In the genomic region with DNA sequence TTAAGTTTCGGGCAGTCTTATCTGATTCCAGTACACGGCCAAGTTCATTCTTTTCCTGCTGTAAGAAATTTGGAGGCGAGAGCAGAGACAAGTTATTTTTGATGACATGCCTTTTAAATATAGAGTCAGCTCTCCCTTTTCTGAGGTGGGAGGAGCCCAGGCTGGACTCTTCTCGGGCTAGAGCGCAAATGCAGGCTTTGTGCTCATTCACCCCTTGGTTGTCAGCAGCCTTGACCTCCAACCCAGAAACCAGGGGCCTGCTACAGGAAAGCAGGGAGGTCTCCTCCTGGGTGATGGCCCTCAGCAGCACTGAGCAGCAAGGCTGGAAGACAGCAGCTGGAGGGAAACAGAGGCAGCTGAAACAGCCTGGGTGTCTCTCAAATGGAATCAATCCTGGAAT, we compare ENCODE assay signal across 20 cellular contexts. TPM values are rescaled to one million over a fixed set of nuclear protein-coding genes. Genes with fewer than 3 reads are reported as not detected.
DNase-seq lines count a peak whose midpoint lies in the region; ATAC-seq, FAIRE-seq and TF ChIP-seq lines count a peak whose summit lies in the region.
"Had no signal": no experiment of that assay in that cellular context is flagged by ENCODE, and none has a peak within 500 bp of the region (broad histone marks: within the 10 kb centered on the region; RNA-seq: fewer than 3 reads in every experiment).

No MANE protein-coding gene starts in this region.

- no peaks in the 10 kb centered on the region for H3K36me3 ChIP-seq in HepG2 (replicated peaks in 1 of 2; ENCODE audit: control insufficient read depth in 1 of 2, insufficient read depth in 2 of 2, low read length in 2 of 2)
- no peaks in the 10 kb centered on the region for H3K36me3 ChIP-seq in right lobe of liver
- H3K36me3 ChIP-seq in parathyroid adenoma (ENCODE audit: control insufficient read depth, insufficient read depth, low read length), result no peaks in the 10 kb centered on the region
- H3K36me3 ChIP-seq: BE2C, HAP-1 had no signal

- H3K4me2 ChIP-seq in HepG2 (ENCODE audit: low read depth, low read length), result peak overlapping the region; percentile 65
- H3K4me2 ChIP-seq in parathyroid adenoma (ENCODE audit: low read length), result peak overlapping the region; percentile 6

- CTCF ChIA-PET in HepG2 (lab: Yijun Ruan, JAX; ENCODE audit: low intra/inter-chr PET ratio, low total read pairs), result no interaction called here
- CTCF ChIA-PET in activated CD8-positive, alpha-beta T cell treated with anti-CD3 and anti-CD28 coated beads for 36 hours (lab: Charles Lee), result interaction anchor here (2.9 kb wide), 1 partner anchor 47 kb away, joined by 8 read pairs; no protein-coding TSS in a partner anchor

- no peak for TF ChIP-seq RAD21 in HepG2 (CRISPR knock-in tag; IDR thresholded peaks at IDR 0.05)

- no TSS peak for BruUV-seq in HepG2 (replicated peaks; lab: Mats Ljungman, UMichigan)

- POLR2A ChIA-PET in HepG2 (lab: Yijun Ruan, JAX), result interaction anchor here (0.9 to 1.3 kb wide), 2 partner anchors 27 to 142 kb away, joined by 3 read pairs; a partner anchor contains a TSS
- POLR2A ChIA-PET in activated CD8-positive, alpha-beta T cell treated with anti-CD3 and anti-CD28 coated beads for 36 hours (lab: Charles Lee), result no interaction called here

- intact Hi-C loops in HepG2 (cut with micrococcal nuclease; ENCODE audit: unreplicated experiment) (loop anchor here (5.0 kb wide), 1 partner anchor 49 kb away; no protein-coding TSS in a partner anchor), right lobe of liver (cut with DNase I) (no loop called here), left cardiac atrium (cut with DNase I) (no loop called here)
- intact Hi-C loops in activated CD8-positive, alpha-beta T cell treated with anti-CD3 and anti-CD28 coated beads for 36 hours (cut with micrococcal nuclease), result no loop called here

- H3K9ac ChIP-seq in HepG2 (ENCODE audit: insufficient read depth, low read depth, low read length) (no peak overlapping the region), parathyroid adenoma (no peak overlapping the region)
- H3K9ac ChIP-seq: GM23248 had no signal

- H3K27ac ChIP-seq in HepG2 (ENCODE audit: extremely low read length, insufficient read depth, low read length) (no peak overlapping the region), right lobe of liver (no peak overlapping the region), parathyroid adenoma (no peak overlapping the region)
- H3K27ac ChIP-seq: GM23248 had no signal

- no peak overlapping the region for H3K27ac Mint-ChIP-seq in activated CD8-positive, alpha-beta T cell treated with anti-CD3 and anti-CD28 coated beads for 36 hours
- H3K27ac Mint-ChIP-seq: CD4-positive, CD25-positive, alpha-beta regulatory T cell; CD8-positive, alpha-beta memory T cell had no signal

- H3K27me3 Mint-ChIP-seq in activated CD8-positive, alpha-beta T cell treated with anti-CD3 and anti-CD28 coated beads for 36 hours, result peaks cover 3% of the 10 kb centered on the region

- H3K4me3 ChIP-seq in HepG2 (replicated peaks in 1 of 3; ENCODE audit: insufficient read depth in 1 of 3, low read depth in 2 of 3, low read length in 3 of 3) (0 out of 6 replicates have a peak overlapping the region, but pooled peaks of 1 of the 3 experiments have one; percentile 2), right lobe of liver (no peak overlapping the region), parathyroid adenoma (ENCODE audit: low read depth, low read length) (no peak overlapping the region)
- H3K4me3 ChIP-seq: GM23248, HAP-1 had no signal

- TF ChIP-seq EP300 in HepG2 (IDR thresholded peaks at IDR 0.05; ENCODE audit: low read depth in 2 of 2, low read length in 2 of 2) (no peak), HepG2 (CRISPR knock-in tag; IDR thresholded peaks at IDR 0.05; ENCODE audit: borderline replicate concordance) (no peak)

- H3K4me3 Mint-ChIP-seq in activated CD8-positive, alpha-beta T cell treated with anti-CD3 and anti-CD28 coated beads for 36 hours, result no peak overlapping the region
- H3K4me3 Mint-ChIP-seq: CD4-positive, CD25-positive, alpha-beta regulatory T cell; CD8-positive, alpha-beta memory T cell had no signal

- H3K4me1 ChIP-seq in HepG2 (ENCODE audit: insufficient read depth, low read length), result peaks cover 27% of the 10 kb centered on the region
- no peaks in the 10 kb centered on the region for H3K4me1 ChIP-seq in right lobe of liver
- H3K4me1 ChIP-seq in parathyroid adenoma, result no peaks in the 10 kb centered on the region
- H3K4me1 ChIP-seq: BE2C had no signal

- in situ Hi-C loops in HepG2 (cut with HindIII; ENCODE audit: extremely low pct_ligation_motif_present, low pct_unique_long_range_greater_than_20kb), result no loop called here

- 29% methylated on average over 5 of the region's 5 CpGs for WGBS in HepG2 (ENCODE audit: low lambda C conversion rate)
- 85% methylated on average over 5 of the region's 5 CpGs for WGBS in right lobe of liver (ENCODE audit: insufficient coverage, low coverage, low lambda C conversion rate, missing lambda C conversion rate)

- peaks cover 2% of the 10 kb centered on the region for H3K9me3 Mint-ChIP-seq in activated CD8-positive, alpha-beta T cell treated with anti-CD3 and anti-CD28 coated beads for 36 hours

- no peaks in the 10 kb centered on the region for H3K36me3 Mint-ChIP-seq in activated CD8-positive, alpha-beta T cell treated with anti-CD3 and anti-CD28 coated beads for 36 hours (ENCODE audit: low read depth)
- H3K36me3 Mint-ChIP-seq: CD4-positive, CD25-positive, alpha-beta regulatory T cell; CD8-positive, alpha-beta memory T cell had no signal

- TF ChIP-seq CTCF in HepG2 (CRISPR knock-in tag; IDR thresholded peaks at IDR 0.05), result no peak
- no peak for TF ChIP-seq CTCF in right lobe of liver (IDR thresholded peaks at IDR 0.05)
- TF ChIP-seq CTCF in parathyroid adenoma (IDR thresholded peaks at IDR 0.05), result no peak
- no peak for TF ChIP-seq CTCF in activated CD8-positive, alpha-beta T cell treated with anti-CD3 and anti-CD28 coated beads for 36 hours (IDR thresholded peaks at IDR 0.05)

- DNase-seq in HepG2 (ENCODE audit: low spot score) (no peak), right lobe of liver (no peak), left cardiac atrium (no peak), GM03348 (ENCODE audit: low spot score) (no peak)
- DNase-seq in activated CD8-positive, alpha-beta T cell treated with anti-CD3 and anti-CD28 coated beads for 36 hours, result no peak
- DNase-seq: ACHN; BE2C; C1 segment of cervical spinal cord; CD4-positive, CD25-positive, alpha-beta regulatory T cell; CD8-positive, alpha-beta memory T cell; COR-L47; DMS 273 treated with DMSO at 0.1 percent for 48 hours; DND-41; EL; GM23248 had no signal

- H3K79me2 ChIP-seq in HepG2 (ENCODE audit: insufficient read depth, low read length) (no peaks in the 10 kb centered on the region), parathyroid adenoma (no peaks in the 10 kb centered on the region)

- no peak overlapping the region for H2AFZ ChIP-seq in HepG2 (ENCODE audit: low read length)
- peak overlapping the region; percentile 1 for H2AFZ ChIP-seq in parathyroid adenoma
- H2AFZ ChIP-seq: GM23248 had no signal

- TF ChIP-seq POLR2A in HepG2 (IDR thresholded peaks at IDR 0.05; ENCODE audit: insufficient read depth in 1 of 2, low read depth in 2 of 2, low read length in 2 of 2) (no peak), right lobe of liver (IDR thresholded peaks at IDR 0.05) (no peak)

- no peaks in the 10 kb centered on the region for H4K20me1 ChIP-seq in HepG2 (ENCODE audit: insufficient read depth, low read length)

- H3K9me3 ChIP-seq in HepG2 (ENCODE audit: low read length) (0 out of 2 replicates have a peak, but pooled peaks cover 3% of the 10 kb centered on the region), right lobe of liver (no peaks in the 10 kb centered on the region), parathyroid adenoma (ENCODE audit: control insufficient read depth, low read length) (no peaks in the 10 kb centered on the region)
- H3K9me3 ChIP-seq: BE2C had no signal

- peak; percentile 41 for ATAC-seq in HepG2
- no peak for ATAC-seq in right lobe of liver
- ATAC-seq in left cardiac atrium, result peak; percentile 49 to 64
- no peak for ATAC-seq in activated CD8-positive, alpha-beta T cell treated with anti-CD3 and anti-CD28 coated beads for 36 hours

- no peak for FAIRE-seq in HepG2 (lab: Jason Lieb, UNC)
- FAIRE-seq: A204.1, GM12891, GM19239 had no signal

- H3K27me3 ChIP-seq in HepG2 (ENCODE audit: control insufficient read depth in 1 of 2, insufficient read depth in 2 of 2, low read length in 2 of 2), result peaks cover 0 to 33% of the 10 kb centered on the region in 2 experiments; a peak in 3 of 5 replicates
- H3K27me3 ChIP-seq in right lobe of liver, result no peaks in the 10 kb centered on the region
- H3K27me3 ChIP-seq in parathyroid adenoma (ENCODE audit: control insufficient read depth, insufficient read depth, low read length), result no peaks in the 10 kb centered on the region

- no peaks in the 10 kb centered on the region for H3K4me1 Mint-ChIP-seq in activated CD8-positive, alpha-beta T cell treated with anti-CD3 and anti-CD28 coated beads for 36 hours (ENCODE audit: low read depth)
- H3K4me1 Mint-ChIP-seq: CD8-positive, alpha-beta memory T cell had no signal

RNA-seq across cellular contexts. Expression of a gene that starts 28.0 kb away (rescaled TPM):
- total RNA-seq in HepG2 (2016; rRNA removed; fragmentation: Illumina TruSeq; extraction: Trizol), result 228 and 337 TPM in 2 replicates
- total RNA-seq in HepG2 (2016; cell fraction: cytosol; rRNA removed; fragmentation: Illumina TruSeq; extraction: Trizol; ENCODE audit: low read depth), result 142 and 170 TPM in 2 replicates
- 226 and 334 TPM in 2 replicates for total RNA-seq in HepG2 (2016; cell fraction: insoluble cytoplasmic fraction; rRNA removed; fragmentation: Illumina TruSeq; extraction: Trizol)
- 239 and 268 TPM in 2 replicates for total RNA-seq in HepG2 (2016; cell fraction: membrane; rRNA removed; fragmentation: Illumina TruSeq; extraction: Trizol)
- total RNA-seq in HepG2 (2016; cell fraction: nucleus; rRNA removed; fragmentation: Illumina TruSeq; extraction: Trizol), result 94.6 and 110 TPM in 2 replicates
- polyA plus RNA-seq in HepG2 (2011; rRNA removed), result 78.5 and 80.2 TPM in 2 replicates
- polyA plus RNA-seq in HepG2 (2011; cell fraction: cytosol; rRNA removed), result 78.1 and 113 TPM in 2 replicates
- 59.3 and 69.8 TPM in 2 replicates for polyA plus RNA-seq in HepG2 (2011; cell fraction: nucleus; rRNA removed)
- 166 and 277 TPM in 2 replicates for polyA plus RNA-seq in HepG2 (2012)
- polyA plus RNA-seq in HepG2 (2016; cell fraction: cytosol; fragmentation: Illumina TruSeq; extraction: Trizol; ENCODE audit: low read depth), result 173 and 229 TPM in 2 replicates
- polyA plus RNA-seq in HepG2 (2016; cell fraction: insoluble cytoplasmic fraction; fragmentation: Illumina TruSeq; extraction: Trizol; ENCODE audit: low read depth), result 354 and 362 TPM in 2 replicates
- 225 and 255 TPM in 2 replicates for polyA plus RNA-seq in HepG2 (2016; cell fraction: membrane; fragmentation: Illumina TruSeq; extraction: Trizol; ENCODE audit: low read depth)
- 139 and 150 TPM in 2 replicates for polyA plus RNA-seq in HepG2 (2016; cell fraction: nucleus; fragmentation: Illumina TruSeq; extraction: Trizol; ENCODE audit: insufficient read depth, low read depth)
- polyA minus RNA-seq in HepG2 (2011; rRNA and poly(A)+ RNA removed; ENCODE audit: low replicate concordance), result 40.9 and 50.3 TPM in 2 replicates
- polyA minus RNA-seq in HepG2 (2011; cell fraction: cytosol; rRNA and poly(A)+ RNA removed), result 68.2 and 70.5 TPM in 2 replicates
- polyA minus RNA-seq in HepG2 (2011; cell fraction: nucleus; rRNA and poly(A)+ RNA removed), result 62.2 and 98.1 TPM in 2 replicates
- total RNA-seq in right lobe of liver, result 100 to 1,000 TPM in 4 of 6 experiments, 10 to 100 TPM in 2; 76.4 to 140 (median 111) TPM
- total RNA-seq in left cardiac atrium, result 10 to 100 TPM; 82.9 to 84.1 TPM
- total RNA-seq in activated CD8-positive, alpha-beta T cell treated with anti-CD3 and anti-CD28 coated beads for 36 hours, result 10 to 100 TPM; 58.8 to 59.9 TPM

Comparison
In these comparisons a context has a peak if more than half of its experiments do, and no peak if none do; other contexts are left out.
1. ATAC-seq: peak in HepG2 (single experiment) and left cardiac atrium (2 of 2); none in right lobe of liver (0 of 4) and activated CD8-positive, alpha-beta T cell treated with anti-CD3 and anti-CD28 coated beads for 36 hours (single experiment).